2 cellular contexts compared by ENCODE assay signal in genomic region chr4:159939681-159940080, GRCh38.
DNase-seq lines count a peak whose midpoint lies in the region; ATAC-seq, FAIRE-seq and TF ChIP-seq lines count a peak whose summit lies in the region.
"Not testable (repeated sequence)": the region's sequence is repeated elsewhere in the genome, so short reads cannot be mapped to it uniquely, and the experiment has no call there.

No MANE protein-coding gene starts in this region.

- 93% methylated on average over 25 of the region's 25 CpGs for WGBS in right cardiac atrium

- not testable (repeated sequence) for TF ChIP-seq CTCF in kidney (IDR thresholded peaks at IDR 0.05; ENCODE audit: borderline replicate concordance, extremely low read depth, insufficient read depth)

- H3K4me1 ChIP-seq in right cardiac atrium (ENCODE audit: control insufficient read depth, insufficient read depth, low read length); kidney (ENCODE audit: control insufficient read depth in 1 of 2, insufficient read depth in 1 of 2, low read depth in 1 of 2, low read length in 2 of 2): not testable (repeated sequence)

- not testable (repeated sequence) for H3K36me3 ChIP-seq in kidney (ENCODE audit: control insufficient read depth in 1 of 2, insufficient read depth in 2 of 2, low read length in 2 of 2)

- H3K4me3 ChIP-seq in right cardiac atrium (ENCODE audit: low read length); kidney (ENCODE audit: low read length in 2 of 2): not testable (repeated sequence)

- intact Hi-C loops in right cardiac atrium (cut with DNase I); kidney (cut with DNase I): not testable (repeated sequence)

- DNase-seq in right cardiac atrium (peak in 2 of 3 donors; percentile 32 to 55), kidney (peak; percentile 63)

- not testable (repeated sequence) for H3K27ac ChIP-seq in right cardiac atrium (ENCODE audit: low read length); kidney (ENCODE audit: low read depth in 2 of 2, low read length in 2 of 2)

- not testable (repeated sequence) for H3K9ac ChIP-seq in kidney (ENCODE audit: low read length in 2 of 2)

- not testable (repeated sequence) for H3K27me3 ChIP-seq in right cardiac atrium (ENCODE audit: control insufficient read depth, insufficient read depth)

- not testable (repeated sequence) for H3K9me3 ChIP-seq in right cardiac atrium (ENCODE audit: control insufficient read depth, low read length); kidney (ENCODE audit: control insufficient read depth in 1 of 2, low read length in 2 of 2)

- not testable (repeated sequence) for ATAC-seq in right cardiac atrium

- not testable (repeated sequence) for FAIRE-seq in kidney (lab: Jason Lieb, UNC)
